In genomic region chr11:134333951-134334350, GRCh38 we compare ENCODE assay signal across 18 cellular contexts. TPM values are rescaled to one million over a fixed set of nuclear protein-coding genes. Genes with fewer than 3 reads are reported as not detected.
"Had no signal": no experiment of that assay in that cellular context is flagged by ENCODE, and none has a peak within 500 bp of the region (broad histone marks: within the 10 kb centered on the region; RNA-seq: fewer than 3 reads in every experiment).

No MANE protein-coding gene starts in this region.

- H3K4me3 Mint-ChIP-seq: stimulated activated memory B cell treated with anti-CD40 and anti-IgM and Interleukin-4, amounts not matched to agents 10 μg/mL and 1 μg/mL and 100 μg/mL, for 72 hours had no signal

- H3K36me3 ChIP-seq: gastrocnemius medialis, heart right ventricle, left lung, neutrophil, right lobe of liver, spleen, tibial artery had no signal

- H3K27me3 ChIP-seq: right lobe of liver, tibial artery had no signal

- ATAC-seq: gastrocnemius medialis; heart right ventricle; left lung; right lobe of liver; SK-N-SH treated with all-trans-retinoic acid at 6 μM for 48 hours; stimulated activated memory B cell treated with anti-CD40 and anti-IgM and Interleukin-4, amounts not matched to agents 10 μg/mL and 1 μg/mL and 100 μg/mL, for 72 hours had no signal

- H3K36me3 Mint-ChIP-seq: stimulated activated memory B cell treated with anti-CD40 and anti-IgM and Interleukin-4, amounts not matched to agents 10 μg/mL and 1 μg/mL and 100 μg/mL, for 72 hours had no signal

- H3K4me3 ChIP-seq: coronary artery, gastrocnemius medialis, heart right ventricle, left lung, right lobe of liver, spleen, tibial artery had no signal

- H3K9me3 ChIP-seq: gastrocnemius medialis, heart right ventricle, left lung, neutrophil, right lobe of liver, spleen, tibial artery had no signal

- H3K27ac Mint-ChIP-seq: stimulated activated memory B cell treated with anti-CD40 and anti-IgM and Interleukin-4, amounts not matched to agents 10 μg/mL and 1 μg/mL and 100 μg/mL, for 72 hours had no signal

- H3K9me3 Mint-ChIP-seq: stimulated activated memory B cell treated with anti-CD40 and anti-IgM and Interleukin-4, amounts not matched to agents 10 μg/mL and 1 μg/mL and 100 μg/mL, for 72 hours had no signal

- H3K27ac ChIP-seq: coronary artery, gastrocnemius medialis, heart right ventricle, left lung, neutrophil, right lobe of liver, spleen, tibial artery had no signal

- DNase-seq: activated CD4-positive, alpha-beta T cell treated with anti-CD3 and anti-CD28 coated beads, Interleukin-2, amount 50 U/mL, for 4 hours; activated effector memory CD4-positive, alpha-beta T cell treated with anti-CD3 and anti-CD28 coated beads, Interleukin-2, amount 50 U/mL, for 16 hours; activated T-cell treated with anti-CD3 and anti-CD28 coated beads, Interleukin-2, amount 50 U/mL, for 1 hour; caudate nucleus; effector CD8-positive, alpha-beta T cell; gastrocnemius medialis; heart right ventricle; left lung; mesendoderm; right lobe of liver; spleen; stimulated activated CD4-positive, alpha-beta T cell treated with anti-CD3 and anti-CD28 coated beads, Interleukin-1b, Interleukin-23, amount 100 ng/mL, for 48 hours; tibial artery had no signal

RNA-seq across cellular contexts. Expression of gene GLB1L3, which starts 57.8 kb away (rescaled TPM):
- total RNA-seq: fibroblast of lung, gastrocnemius medialis, heart right ventricle, right lobe of liver had no signal
- polyA plus RNA-seq: fibroblast of lung, heart right ventricle had no signal
